In the genomic region with DNA sequence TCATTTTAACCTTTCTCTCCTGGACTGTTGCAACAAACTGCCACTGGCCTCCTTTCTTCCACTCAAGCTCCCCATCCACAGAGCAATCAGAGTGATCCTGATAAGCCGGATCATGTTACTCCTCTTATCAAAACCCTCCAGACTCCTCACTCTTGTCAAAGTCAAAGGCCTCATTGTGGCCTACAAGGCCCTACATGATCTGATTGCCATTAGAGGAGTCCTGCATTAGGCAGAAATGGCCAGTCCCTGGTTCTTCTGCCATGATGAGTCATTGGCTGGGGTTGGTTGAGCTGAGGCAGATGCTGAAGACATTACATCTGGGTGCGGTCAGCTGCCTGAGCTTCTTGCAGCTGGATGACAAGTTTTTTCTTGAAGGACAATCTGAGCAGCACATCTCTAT, we compare ENCODE assay signal across 17 cellular contexts.
"Had no signal": no experiment of that assay in that cellular context is flagged by ENCODE, and none has a peak within 500 bp of the region (broad histone marks: within the 10 kb centered on the region; RNA-seq: fewer than 3 reads in every experiment).

No MANE protein-coding gene starts in this region.

- H3K36me3 ChIP-seq: gastroesophageal sphincter, neutrophil had no signal

- H3K79me2 ChIP-seq: parathyroid adenoma had no signal

- H3K27ac ChIP-seq: epithelial cell of prostate, gastroesophageal sphincter, neutrophil, parathyroid adenoma had no signal

- H3K4me1 ChIP-seq: gastroesophageal sphincter, parathyroid adenoma had no signal

- H2AFZ ChIP-seq: parathyroid adenoma had no signal

- H3K9me3 ChIP-seq: gastroesophageal sphincter, mucosa of descending colon, neutrophil had no signal

- H3K4me3 ChIP-seq: gastroesophageal sphincter, mucosa of descending colon had no signal

- H3K4me1 Mint-ChIP-seq: activated T-helper 17 cell treated with anti-CD3 and anti-CD28 coated beads, Interleukin-2, amount 50 U/mL, for 72 hours; stimulated activated memory B cell treated with anti-CD40 and anti-IgM and Interleukin-4, amounts not matched to agents 10 μg/mL and 1 μg/mL and 100 μg/mL, for 72 hours had no signal

- H3K27me3 ChIP-seq: gastroesophageal sphincter, neutrophil had no signal

- H3K9ac ChIP-seq: parathyroid adenoma had no signal

- DNase-seq: activated CD4-positive, alpha-beta T cell treated with anti-CD3 and anti-CD28 coated beads, Interleukin-2, amount 50 U/mL, for 4 hours; activated CD4-positive, CD25-positive, alpha-beta regulatory T cell treated with anti-CD3 and anti-CD28 coated beads, Interleukin-2, amount 50 U/mL, for 72 hours; activated naive CD4-positive, alpha-beta T cell treated with Interleukin-2 at 50 U/mL for 16 hours; activated T-cell treated with anti-CD3 and anti-CD28 coated beads for 4 hours; anterior cingulate cortex; cerebellar nuclear complex; effector memory CD8-positive, alpha-beta T cell; mucosa of descending colon; naive thymus-derived CD8-positive, alpha-beta T cell; stimulated activated CD4-positive, alpha-beta T cell treated with anti-CD3 and anti-CD28 coated beads, Interleukin-2, amount 100 ng/mL, for 48 hours had no signal

- FAIRE-seq: islet of Langerhans had no signal

- H3K36me3 Mint-ChIP-seq: naive thymus-derived CD8-positive, alpha-beta T cell; stimulated activated memory B cell treated with anti-CD40 and anti-IgM and Interleukin-4, amounts not matched to agents 10 μg/mL and 1 μg/mL and 100 μg/mL, for 72 hours had no signal

- H3K27ac Mint-ChIP-seq: activated T-helper 17 cell treated with anti-CD3 and anti-CD28 coated beads, Interleukin-2, amount 50 U/mL, for 72 hours; effector memory CD8-positive, alpha-beta T cell; naive thymus-derived CD8-positive, alpha-beta T cell; stimulated activated memory B cell treated with anti-CD40 and anti-IgM and Interleukin-4, amounts not matched to agents 10 μg/mL and 1 μg/mL and 100 μg/mL, for 72 hours had no signal

- H3K27me3 Mint-ChIP-seq: activated T-helper 17 cell treated with anti-CD3 and anti-CD28 coated beads, Interleukin-2, amount 50 U/mL, for 72 hours; effector memory CD8-positive, alpha-beta T cell; naive thymus-derived CD8-positive, alpha-beta T cell; stimulated activated memory B cell treated with anti-CD40 and anti-IgM and Interleukin-4, amounts not matched to agents 10 μg/mL and 1 μg/mL and 100 μg/mL, for 72 hours had no signal

- H3K4me3 Mint-ChIP-seq: activated T-helper 17 cell treated with anti-CD3 and anti-CD28 coated beads, Interleukin-2, amount 50 U/mL, for 72 hours; effector memory CD8-positive, alpha-beta T cell; naive thymus-derived CD8-positive, alpha-beta T cell; stimulated activated memory B cell treated with anti-CD40 and anti-IgM and Interleukin-4, amounts not matched to agents 10 μg/mL and 1 μg/mL and 100 μg/mL, for 72 hours had no signal

- ATAC-seq: activated T-helper 17 cell treated with anti-CD3 and anti-CD28 coated beads, Interleukin-2, amount 50 U/mL, for 72 hours; effector memory CD8-positive, alpha-beta T cell; gastroesophageal sphincter; mucosa of descending colon; naive thymus-derived CD8-positive, alpha-beta T cell; stimulated activated memory B cell treated with anti-CD40 and anti-IgM and Interleukin-4, amounts not matched to agents 10 μg/mL and 1 μg/mL and 100 μg/mL, for 72 hours had no signal
